In genomic region chr7:45940237-45940781, GRCh38 we compare ENCODE assay signal across 1 cellular context.
A peak's percentile ranks its signal among the peaks of the same experiment; 100 is the strongest.
TF ChIP-seq lines count a peak whose summit lies in the region.

No MANE protein-coding gene starts in this region.

TF ChIP-seq in K562, 482 proteins besides CTCF, POLR2A, EP300 and RAD21:
- TF ChIP-seq GABPA (tag; conservative IDR thresholded peaks at IDR 0.05; ENCODE audit: low read depth): peak; percentile 58
- peak; percentile 48; the same call in 1 of the 2 replicates for TF ChIP-seq ZNF316 (IDR thresholded peaks at IDR 0.05)
- TF ChIP-seq NFYB (IDR thresholded peaks at IDR 0.05; ENCODE audit: extremely low read depth, insufficient read length): peak; percentile 59
- 0 out of 2 replicates have a peak, but pooled peaks have one; percentile 28 for TF ChIP-seq ELF1 (tag; IDR thresholded peaks at IDR 0.05)
